Comparison of ENCODE assay signal across 18 cellular contexts in genomic region chr10:126924180-126924914, GRCh38. TPM values are rescaled to one million over a fixed set of nuclear protein-coding genes. Genes with fewer than 3 reads are reported as not detected.
A peak's percentile ranks its signal among the peaks of the same experiment; 100 is the strongest.
DNase-seq lines count a peak whose midpoint lies in the region; ATAC-seq and TF ChIP-seq lines count a peak whose summit lies in the region.
"Had no signal": no experiment of that assay in that cellular context is flagged by ENCODE, and none has a peak within 500 bp of the region (broad histone marks: within the 10 kb centered on the region; RNA-seq: fewer than 3 reads in every experiment).

No MANE protein-coding gene starts in this region.

- H3K9me3 ChIP-seq in SK-N-SH (no peaks in the 10 kb centered on the region), smooth muscle cell (replicated peaks; ENCODE audit: low read depth) (no peaks in the 10 kb centered on the region)
- H3K9me3 ChIP-seq: HAP-1, Peyer's patch had no signal

- TF ChIP-seq EP300 in SK-N-SH (IDR thresholded peaks at IDR 0.05; ENCODE audit: borderline replicate concordance in 1 of 2, low read depth in 1 of 2, low read length in 1 of 2), result no peak

- H3K27ac ChIP-seq in SK-N-SH (ENCODE audit: low read depth in 2 of 2, low read length in 1 of 2) (peak overlapping the region in 1 of 2 experiments; percentile 47; a peak in 2 of 4 replicates), foreskin keratinocyte (peak overlapping the region; percentile 76), smooth muscle cell (ENCODE audit: low read depth) (peak overlapping the region; percentile 38)
- H3K27ac ChIP-seq: Peyer's patch had no signal

- H3K27me3 ChIP-seq in SK-N-SH (ENCODE audit: insufficient read depth) (no peaks in the 10 kb centered on the region), foreskin keratinocyte (no peaks in the 10 kb centered on the region), smooth muscle cell (ENCODE audit: low read depth) (no peaks in the 10 kb centered on the region)
- H3K27me3 ChIP-seq: Peyer's patch had no signal

- H3K9me3 Mint-ChIP-seq in stimulated activated naive CD8-positive, alpha-beta T cell treated with anti-CD3 and anti-CD28 coated beads, Interleukin-15, amount 100 ng/mL, for 72 hours, result peaks cover 0 to 7% of the 10 kb centered on the region in 2 donors

- H3K9ac ChIP-seq in SK-N-SH, result no peak overlapping the region
- H3K9ac ChIP-seq in smooth muscle cell (ENCODE audit: low read depth), result no peak overlapping the region

- POLR2A ChIA-PET in SK-N-SH (lab: Yijun Ruan, JAX), result no interaction called here

- no peaks in the 10 kb centered on the region for H3K4me1 Mint-ChIP-seq in stimulated activated naive CD8-positive, alpha-beta T cell treated with anti-CD3 and anti-CD28 coated beads, Interleukin-15, amount 100 ng/mL, for 72 hours

- H2AFZ ChIP-seq in SK-N-SH (ENCODE audit: low read depth) (no peak overlapping the region), smooth muscle cell (ENCODE audit: low read depth) (no peak overlapping the region)

- H3K27me3 Mint-ChIP-seq in stimulated activated naive CD8-positive, alpha-beta T cell treated with anti-CD3 and anti-CD28 coated beads, Interleukin-15, amount 100 ng/mL, for 72 hours, result no peaks in the 10 kb centered on the region

- H3F3A ChIP-seq in SK-N-SH (replicated peaks; ENCODE audit: insufficient read depth) (peaks cover 12% of the 10 kb centered on the region), smooth muscle cell (ENCODE audit: low read depth) (peaks cover 13% of the 10 kb centered on the region)

- WGBS in SK-N-SH (ENCODE audit: low lambda C conversion rate), result 80% methylated on average over 6 of the region's 6 CpGs
- WGBS in smooth muscle cell (ENCODE audit: low lambda C conversion rate), result 68% methylated on average over 6 of the region's 6 CpGs

- H3K4me2 ChIP-seq in SK-N-SH, result peak overlapping the region; percentile 52
- H3K4me2 ChIP-seq in smooth muscle cell, result no peak overlapping the region

- H3K4me3 Mint-ChIP-seq in stimulated activated naive CD8-positive, alpha-beta T cell treated with anti-CD3 and anti-CD28 coated beads, Interleukin-15, amount 100 ng/mL, for 72 hours, result no peak overlapping the region

- TF ChIP-seq CTCF in SK-N-SH (IDR thresholded peaks at IDR 0.05) (no peak), foreskin keratinocyte (conservative IDR thresholded peaks at IDR 0.05) (no peak), smooth muscle cell (IDR thresholded peaks at IDR 0.05; ENCODE audit: borderline replicate concordance, insufficient read depth, poor library complexity, severe bottlenecking) (no peak)

- DNase-seq in SK-N-SH, result no peak
- DNase-seq in NCI-H510A treated with DMSO at 0.1 percent for 48 hours (lab: John Stamatoyannopoulos, UW), result peak; percentile 75
- no peak for DNase-seq in foreskin keratinocyte
- no peak for DNase-seq in smooth muscle cell (lab: John Stamatoyannopoulos, UW; ENCODE audit: unreplicated experiment)
- DNase-seq in islet precursor cell, result no peak
- no peak for DNase-seq in stimulated activated naive CD8-positive, alpha-beta T cell treated with anti-CD3 and anti-CD28 coated beads, Interleukin-15, amount 100 ng/mL, for 72 hours
- DNase-seq: C1 segment of cervical spinal cord, KBM-7, NCI-H1417 treated with DMSO at 0.1 percent for 48 hours, NCI-H2029, NCI-H2171, NCI-H446, NCI-H748 treated with DMSO at 0.1 percent for 48 hours, Peyer's patch, SHP77 had no signal

- peaks cover 38% of the 10 kb centered on the region for H4K20me1 ChIP-seq in SK-N-SH (ENCODE audit: insufficient read depth)
- H4K20me1 ChIP-seq in smooth muscle cell (ENCODE audit: low read depth), result peaks cover 99% of the 10 kb centered on the region

- H3K9me2 ChIP-seq in SK-N-SH, result no peaks in the 10 kb centered on the region

- H3K27ac Mint-ChIP-seq in stimulated activated naive CD8-positive, alpha-beta T cell treated with anti-CD3 and anti-CD28 coated beads, Interleukin-15, amount 100 ng/mL, for 72 hours, result no peak overlapping the region

- no peak for TF ChIP-seq RAD21 in SK-N-SH (IDR thresholded peaks at IDR 0.05; ENCODE audit: low read length)

- H3K4me1 ChIP-seq in SK-N-SH (ENCODE audit: control insufficient read depth in 1 of 2, insufficient read depth in 2 of 2, low read depth in 1 of 2, low read length in 1 of 2), result peaks cover 0 to 7% of the 10 kb centered on the region in 2 experiments; a peak in 2 of 4 replicates
- H3K4me1 ChIP-seq in foreskin keratinocyte, result peaks cover 11% of the 10 kb centered on the region
- no peaks in the 10 kb centered on the region for H3K4me1 ChIP-seq in smooth muscle cell (ENCODE audit: low read depth)
- H3K4me1 ChIP-seq: HAP-1 had no signal

- CTCF ChIA-PET in SK-N-SH (lab: Yijun Ruan, JAX), result no interaction called here

- H3K4me3 ChIP-seq in SK-N-SH (ENCODE audit: low read depth in 2 of 2, low read length in 1 of 2) (no peak overlapping the region), smooth muscle cell (no peak overlapping the region)
- H3K4me3 ChIP-seq: HAP-1, Peyer's patch had no signal

- H3K36me3 ChIP-seq in SK-N-SH (replicated peaks in 1 of 2; ENCODE audit: control insufficient read depth in 1 of 2, insufficient read depth in 2 of 2, low read length in 1 of 2) (peaks cover 18 to 24% of the 10 kb centered on the region in 2 experiments), smooth muscle cell (ENCODE audit: low read depth) (no peaks in the 10 kb centered on the region)
- H3K36me3 ChIP-seq: HAP-1 had no signal

- H3K79me2 ChIP-seq in SK-N-SH (ENCODE audit: insufficient read depth), result peaks cover 92% of the 10 kb centered on the region
- peaks cover 32% of the 10 kb centered on the region for H3K79me2 ChIP-seq in smooth muscle cell (ENCODE audit: low read depth)

- ATAC-seq in SK-N-SH treated with all-trans-retinoic acid at 6 μM for 48 hours (no peak), foreskin keratinocyte (peak; percentile 3), GM18520 (IDR thresholded peaks at IDR 0.05; ENCODE audit: unreplicated experiment) (no peak)
- ATAC-seq in stimulated activated naive CD8-positive, alpha-beta T cell treated with anti-CD3 and anti-CD28 coated beads, Interleukin-15, amount 100 ng/mL, for 72 hours, result no peak

TF ChIP-seq in SK-N-SH, 30 proteins besides CTCF, POLR2A, EP300 and RAD21:
- TF ChIP-seq MXI1 (IDR thresholded peaks at IDR 0.05; ENCODE audit: low read depth, low read length) (no peak), ELF1 (IDR thresholded peaks at IDR 0.05) (no peak), EZH2phosphoT487 (IDR thresholded peaks at IDR 0.05; ENCODE audit: borderline replicate concordance, low read depth) (no peak), GABPA (IDR thresholded peaks at IDR 0.05; ENCODE audit: low read depth) (no peak), RXRA (IDR thresholded peaks at IDR 0.05; ENCODE audit: borderline replicate concordance, low read depth) (no peak), CHD2 (IDR thresholded peaks at IDR 0.05; ENCODE audit: low read length, partially characterized antibody) (no peak), SIN3A (IDR thresholded peaks at IDR 0.05; ENCODE audit: borderline replicate concordance, low read depth, low read length) (no peak)

TF ChIP-seq in SK-N-SH treated with all-trans-retinoic acid at 6 μM for 48 hours, 23 proteins besides CTCF, POLR2A, EP300 and RAD21:
- TF ChIP-seq TCF4 (CRISPR knock-in tag; IDR thresholded peaks at IDR 0.05; ENCODE audit: borderline replicate concordance) (no peak), ZFP3 (CRISPR knock-in tag; IDR thresholded peaks at IDR 0.05) (no peak), ZNF70 (CRISPR knock-in tag; IDR thresholded peaks at IDR 0.05) (no peak), ESRRG (CRISPR knock-in tag; IDR thresholded peaks at IDR 0.05) (no peak), CSDC2 (CRISPR knock-in tag; IDR thresholded peaks at IDR 0.05) (no peak), PPARA (CRISPR knock-in tag; IDR thresholded peaks at IDR 0.05; ENCODE audit: borderline replicate concordance) (no peak), ISL1 (CRISPR knock-in tag; IDR thresholded peaks at IDR 0.05) (no peak)

RNA-seq across cellular contexts. Expression of gene DOCK1, which starts 19.1 kb away (rescaled TPM):
- 15.5 and 15.6 TPM in 2 replicates for polyA plus RNA-seq in SK-N-SH (2012; rRNA removed)
- polyA plus RNA-seq in SK-N-SH (2012; cell fraction: cytosol; rRNA removed), result 20.8 and 21.1 TPM in 2 replicates
- 15.1 and 19.9 TPM in 2 replicates for polyA plus RNA-seq in SK-N-SH (2012; cell fraction: nucleus; rRNA removed)
- 48.4 and 56.5 TPM in 2 replicates for total RNA-seq in foreskin keratinocyte
- 10.4 and 12.0 TPM in 2 replicates for polyA plus RNA-seq in foreskin keratinocyte
- total RNA-seq in smooth muscle cell, result 37.1 and 51.6 TPM in 2 replicates
- polyA plus RNA-seq in smooth muscle cell, result 18.3 and 18.4 TPM in 2 replicates
